In the genomic region with DNA sequence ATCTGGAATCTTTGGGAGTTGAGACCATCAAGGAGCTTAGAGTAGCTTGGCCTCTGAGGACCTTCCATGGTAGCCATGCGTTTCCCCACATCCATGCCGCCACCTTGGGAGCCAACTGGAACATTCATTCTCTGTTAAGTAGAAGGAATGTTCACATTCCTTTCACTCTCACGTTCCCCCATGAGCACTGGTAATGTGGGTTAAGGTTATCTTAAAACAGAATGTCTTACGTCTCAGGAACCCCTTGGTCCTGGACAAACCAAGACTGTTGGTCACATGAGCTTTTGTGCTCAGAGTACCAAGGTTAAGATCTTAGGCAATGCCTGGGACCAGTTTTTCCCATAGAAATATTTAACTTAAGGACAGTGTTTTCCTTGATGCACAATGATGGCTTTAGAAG, we compare ENCODE assay signal across 26 cellular contexts.
"Had no signal": no experiment of that assay in that cellular context is flagged by ENCODE, and none has a peak within 500 bp of the region (broad histone marks: within the 10 kb centered on the region; RNA-seq: fewer than 3 reads in every experiment).

No MANE protein-coding gene starts in this region.

- H3K4me3 ChIP-seq: coronary artery, heart right ventricle, left lung, pancreas, psoas muscle, right atrium auricular region, thyroid gland, upper lobe of right lung had no signal

- H3K27ac ChIP-seq: coronary artery, heart right ventricle, left lung, neutrophil, pancreas, psoas muscle, right atrium auricular region, thyroid gland, upper lobe of right lung had no signal

- FAIRE-seq: kidney, pancreas had no signal

- H3K27me3 Mint-ChIP-seq: activated naive CD8-positive, alpha-beta T cell treated with anti-CD3 and anti-CD28 coated beads, Interleukin-2, amount 10 ng/mL, durations not matched to agents 7 days and 5 days had no signal

- H3K4me1 Mint-ChIP-seq: central memory CD8-positive, alpha-beta T cell had no signal

- H3K9me3 Mint-ChIP-seq: T-helper 1 cell treated with Interleukin-12 subunit alpha and Interleukin-12 subunit beta and Interleukin-4 antibody, amounts not matched to agents 30 μg/mL and 1 μg/mL, for 36 hours had no signal

- ATAC-seq: activated T-cell treated with anti-CD3 and anti-CD28 coated beads, Interleukin-2, amount 50 U/mL, for 4 hours; heart right ventricle; left lung; pancreas; upper lobe of right lung had no signal

- DNase-seq: activated CD4-positive, alpha-beta T cell treated with anti-CD3 and anti-CD28 coated beads for 4 hours; activated CD4-positive, alpha-beta T cell treated with anti-CD3 and anti-CD28 coated beads, Interleukin-2, amount 50 U/mL, for 48 hours; activated CD4-positive, CD25-positive, alpha-beta regulatory T cell; activated CD8-positive, alpha-beta memory T cell treated with anti-CD3 and anti-CD28 coated beads, Interleukin-2, amount 50 U/mL, for 48 hours; activated naive CD4-positive, alpha-beta T cell treated with anti-CD3 and anti-CD28 coated beads for 36 hours; activated naive CD8-positive, alpha-beta T cell treated with anti-CD3 and anti-CD28 coated beads, Interleukin-2, amount 10 ng/mL, durations not matched to agents 7 days and 5 days; activated T-cell treated with anti-CD3 and anti-CD28 coated beads, Interleukin-2, amount 50 U/mL, for 4 hours; anterior cingulate cortex; foreskin fibroblast; heart right ventricle; kidney; left lung; pancreas; psoas muscle; stimulated activated CD4-positive, alpha-beta T cell treated with anti-CD3 and anti-CD28 coated beads, Interleukin-4, amount 100 ng/mL, for 24 hours; stimulated activated naive CD4-positive, alpha-beta T cell treated with Interleukin-2 at 50 U/mL for 16 hours; substantia nigra; T1000; thyroid gland; upper lobe of right lung had no signal

- H3K36me3 ChIP-seq: left lung, neutrophil, pancreas, right atrium auricular region, thyroid gland, upper lobe of right lung had no signal

- H3K27ac Mint-ChIP-seq: activated naive CD4-positive, alpha-beta T cell treated with anti-CD3 and anti-CD28 coated beads for 36 hours; activated naive CD8-positive, alpha-beta T cell treated with anti-CD3 and anti-CD28 coated beads, Interleukin-2, amount 10 ng/mL, durations not matched to agents 7 days and 5 days; T-helper 1 cell treated with Interleukin-12 subunit alpha and Interleukin-12 subunit beta and Interleukin-4 antibody, amounts not matched to agents 30 μg/mL and 1 μg/mL, for 36 hours had no signal

- H3K4me3 Mint-ChIP-seq: activated naive CD4-positive, alpha-beta T cell treated with anti-CD3 and anti-CD28 coated beads for 36 hours; activated naive CD8-positive, alpha-beta T cell treated with anti-CD3 and anti-CD28 coated beads, Interleukin-2, amount 10 ng/mL, durations not matched to agents 7 days and 5 days; activated T-cell treated with anti-CD3 and anti-CD28 coated beads, Interleukin-2, amount 50 U/mL, for 4 hours; central memory CD8-positive, alpha-beta T cell; nephron; T-helper 1 cell treated with Interleukin-12 subunit alpha and Interleukin-12 subunit beta and Interleukin-4 antibody, amounts not matched to agents 30 μg/mL and 1 μg/mL, for 36 hours had no signal

- H3K27me3 ChIP-seq: heart right ventricle, left lung, neutrophil, pancreas, right atrium auricular region, thyroid gland, upper lobe of right lung had no signal

- H3K9me3 ChIP-seq: neutrophil, pancreas, psoas muscle, thyroid gland, upper lobe of right lung had no signal

- H3K4me1 ChIP-seq: left lung, pancreas, upper lobe of right lung had no signal
